1 cellular context compared by ENCODE assay signal in the genomic region with DNA sequence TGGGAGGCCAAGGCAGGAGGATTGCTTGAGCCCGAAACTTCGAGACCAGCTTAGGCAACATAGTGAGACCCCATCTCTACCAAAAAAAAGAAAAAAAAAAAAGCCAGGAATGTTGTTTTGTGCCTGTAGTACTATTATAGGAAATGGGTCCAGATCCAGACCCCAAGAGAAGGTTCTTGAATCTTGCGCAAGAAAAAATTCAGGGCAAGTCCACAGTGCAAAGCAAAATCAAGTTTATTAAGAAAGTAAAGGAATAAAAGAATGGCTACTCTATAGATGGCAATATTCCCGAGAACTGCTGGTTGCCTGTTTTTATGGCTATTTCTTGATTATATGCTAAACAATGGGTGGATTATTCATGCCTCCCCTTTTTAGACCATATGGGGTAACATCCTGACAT.
TF ChIP-seq lines count a peak whose summit lies in the region.

No MANE protein-coding gene starts in this region.

TF ChIP-seq in K562, 482 proteins besides CTCF, POLR2A, EP300 and RAD21:
- no peak for TF ChIP-seq CEBPG (CRISPR knock-in tag; IDR thresholded peaks at IDR 0.05)
- TF ChIP-seq CEBPG (tag; conservative IDR thresholded peaks at IDR 0.05 in 1 of 2, IDR thresholded peaks at IDR 0.05 in 1 of 2), result peak in 1 of 2 experiments; percentile 51; a peak in 2 of 4 replicates
- TF ChIP-seq ZNF224 (CRISPR knock-in tag; IDR thresholded peaks at IDR 0.05), result no peak
- TF ChIP-seq NR3C1 (CRISPR knock-in tag; IDR thresholded peaks at IDR 0.05), result no peak
- TF ChIP-seq MYBL2 (IDR thresholded peaks at IDR 0.05; ENCODE audit: low read depth), result no peak
- no peak for TF ChIP-seq MYBL2 (CRISPR knock-in tag; IDR thresholded peaks at IDR 0.05; ENCODE audit: borderline replicate concordance)
- TF ChIP-seq CEBPB (tag; IDR thresholded peaks at IDR 0.05), result peak; percentile 59
- TF ChIP-seq, protein P1, sequence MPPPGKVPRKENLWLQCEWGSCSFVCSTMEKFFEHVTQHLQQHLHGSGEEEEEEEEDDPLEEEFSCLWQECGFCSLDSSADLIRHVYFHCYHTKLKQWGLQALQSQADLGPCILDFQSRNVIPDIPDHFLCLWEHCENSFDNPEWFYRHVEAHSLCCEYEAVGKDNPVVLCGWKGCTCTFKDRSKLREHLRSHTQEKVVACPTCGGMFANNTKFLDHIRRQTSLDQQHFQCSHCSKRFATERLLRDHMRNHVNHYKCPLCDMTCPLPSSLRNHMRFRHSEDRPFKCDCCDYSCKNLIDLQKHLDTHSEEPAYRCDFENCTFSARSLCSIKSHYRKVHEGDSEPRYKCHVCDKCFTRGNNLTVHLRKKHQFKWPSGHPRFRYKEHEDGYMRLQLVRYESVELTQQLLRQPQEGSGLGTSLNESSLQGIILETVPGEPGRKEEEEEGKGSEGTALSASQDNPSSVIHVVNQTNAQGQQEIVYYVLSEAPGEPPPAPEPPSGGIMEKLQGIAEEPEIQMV (tag; conservative IDR thresholded peaks at IDR 0.05; ENCODE audit: low read depth), result no peak
- TF ChIP-seq EZH2 (IDR thresholded peaks at IDR 0.05; ENCODE audit: borderline replicate concordance, low read depth, low read length), result no peak
- TF ChIP-seq, protein P2, sequence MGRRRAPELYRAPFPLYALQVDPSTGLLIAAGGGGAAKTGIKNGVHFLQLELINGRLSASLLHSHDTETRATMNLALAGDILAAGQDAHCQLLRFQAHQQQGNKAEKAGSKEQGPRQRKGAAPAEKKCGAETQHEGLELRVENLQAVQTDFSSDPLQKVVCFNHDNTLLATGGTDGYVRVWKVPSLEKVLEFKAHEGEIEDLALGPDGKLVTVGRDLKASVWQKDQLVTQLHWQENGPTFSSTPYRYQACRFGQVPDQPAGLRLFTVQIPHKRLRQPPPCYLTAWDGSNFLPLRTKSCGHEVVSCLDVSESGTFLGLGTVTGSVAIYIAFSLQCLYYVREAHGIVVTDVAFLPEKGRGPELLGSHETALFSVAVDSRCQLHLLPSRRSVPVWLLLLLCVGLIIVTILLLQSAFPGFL (CRISPR knock-in tag; IDR thresholded peaks at IDR 0.05), result no peak
- no peak for TF ChIP-seq PURB (CRISPR knock-in tag; IDR thresholded peaks at IDR 0.05; ENCODE audit: low read depth)
- no peak for TF ChIP-seq GABPA (tag; conservative IDR thresholded peaks at IDR 0.05; ENCODE audit: low read depth)
- no peak for TF ChIP-seq MCM5 (IDR thresholded peaks at IDR 0.05; ENCODE audit: low read depth)
- no peak for TF ChIP-seq OTX1 (CRISPR knock-in tag; IDR thresholded peaks at IDR 0.05)
- TF ChIP-seq ETV1 (tag; conservative IDR thresholded peaks at IDR 0.05; ENCODE audit: low read depth), result no peak
- TF ChIP-seq FOXK1 (CRISPR knock-in tag; IDR thresholded peaks at IDR 0.05; ENCODE audit: borderline replicate concordance), result no peak
